ENCODE assay signal across 2 cellular contexts in the genomic region with DNA sequence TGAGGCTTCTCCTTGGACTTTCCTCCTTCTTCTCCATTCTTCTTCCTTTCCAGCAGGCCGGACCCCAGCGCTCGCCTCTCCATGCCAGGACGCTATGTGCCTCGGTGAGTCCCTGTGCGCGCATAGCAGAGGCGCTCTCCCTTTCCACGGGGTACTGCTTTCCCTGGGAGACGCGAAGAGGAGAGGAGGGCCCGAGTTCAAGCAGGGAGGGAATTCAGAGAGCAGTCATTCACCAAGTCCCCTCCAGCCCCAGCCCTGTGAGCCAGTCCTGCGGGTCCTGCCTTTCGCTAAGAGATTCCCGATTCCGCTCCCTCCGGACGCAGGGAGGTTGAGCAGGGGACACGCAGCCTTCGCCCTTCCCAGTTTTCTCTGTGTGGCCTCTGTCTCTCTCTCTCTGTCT.
TF ChIP-seq lines count a peak whose summit lies in the region.

No MANE protein-coding gene starts in this region.

TF ChIP-seq in IMR-90, 13 proteins besides CTCF, POLR2A, EP300 and RAD21:
- TF ChIP-seq RCOR1 (IDR thresholded peaks at IDR 0.05; ENCODE audit: insufficient replicate concordance, low read length) (no peak), MAFK (IDR thresholded peaks at IDR 0.05; ENCODE audit: low read depth, low read length) (no peak), FOS (IDR thresholded peaks at IDR 0.05; ENCODE audit: low read depth, low read length) (no peak), MXI1 (IDR thresholded peaks at IDR 0.05; ENCODE audit: borderline replicate concordance, low read depth, low read length) (no peak)

TF ChIP-seq in GM23338, 12 proteins besides CTCF, POLR2A, EP300 and RAD21:
- TF ChIP-seq ETS1 (IDR thresholded peaks at IDR 0.05) (no peak), EZH2phosphoT487 (IDR thresholded peaks at IDR 0.05; ENCODE audit: unreplicated experiment) (no peak), CREB1 (CRISPR knock-in tag; IDR thresholded peaks at IDR 0.05; ENCODE audit: low read depth) (no peak)
- TF ChIP-seq, protein P1, sequence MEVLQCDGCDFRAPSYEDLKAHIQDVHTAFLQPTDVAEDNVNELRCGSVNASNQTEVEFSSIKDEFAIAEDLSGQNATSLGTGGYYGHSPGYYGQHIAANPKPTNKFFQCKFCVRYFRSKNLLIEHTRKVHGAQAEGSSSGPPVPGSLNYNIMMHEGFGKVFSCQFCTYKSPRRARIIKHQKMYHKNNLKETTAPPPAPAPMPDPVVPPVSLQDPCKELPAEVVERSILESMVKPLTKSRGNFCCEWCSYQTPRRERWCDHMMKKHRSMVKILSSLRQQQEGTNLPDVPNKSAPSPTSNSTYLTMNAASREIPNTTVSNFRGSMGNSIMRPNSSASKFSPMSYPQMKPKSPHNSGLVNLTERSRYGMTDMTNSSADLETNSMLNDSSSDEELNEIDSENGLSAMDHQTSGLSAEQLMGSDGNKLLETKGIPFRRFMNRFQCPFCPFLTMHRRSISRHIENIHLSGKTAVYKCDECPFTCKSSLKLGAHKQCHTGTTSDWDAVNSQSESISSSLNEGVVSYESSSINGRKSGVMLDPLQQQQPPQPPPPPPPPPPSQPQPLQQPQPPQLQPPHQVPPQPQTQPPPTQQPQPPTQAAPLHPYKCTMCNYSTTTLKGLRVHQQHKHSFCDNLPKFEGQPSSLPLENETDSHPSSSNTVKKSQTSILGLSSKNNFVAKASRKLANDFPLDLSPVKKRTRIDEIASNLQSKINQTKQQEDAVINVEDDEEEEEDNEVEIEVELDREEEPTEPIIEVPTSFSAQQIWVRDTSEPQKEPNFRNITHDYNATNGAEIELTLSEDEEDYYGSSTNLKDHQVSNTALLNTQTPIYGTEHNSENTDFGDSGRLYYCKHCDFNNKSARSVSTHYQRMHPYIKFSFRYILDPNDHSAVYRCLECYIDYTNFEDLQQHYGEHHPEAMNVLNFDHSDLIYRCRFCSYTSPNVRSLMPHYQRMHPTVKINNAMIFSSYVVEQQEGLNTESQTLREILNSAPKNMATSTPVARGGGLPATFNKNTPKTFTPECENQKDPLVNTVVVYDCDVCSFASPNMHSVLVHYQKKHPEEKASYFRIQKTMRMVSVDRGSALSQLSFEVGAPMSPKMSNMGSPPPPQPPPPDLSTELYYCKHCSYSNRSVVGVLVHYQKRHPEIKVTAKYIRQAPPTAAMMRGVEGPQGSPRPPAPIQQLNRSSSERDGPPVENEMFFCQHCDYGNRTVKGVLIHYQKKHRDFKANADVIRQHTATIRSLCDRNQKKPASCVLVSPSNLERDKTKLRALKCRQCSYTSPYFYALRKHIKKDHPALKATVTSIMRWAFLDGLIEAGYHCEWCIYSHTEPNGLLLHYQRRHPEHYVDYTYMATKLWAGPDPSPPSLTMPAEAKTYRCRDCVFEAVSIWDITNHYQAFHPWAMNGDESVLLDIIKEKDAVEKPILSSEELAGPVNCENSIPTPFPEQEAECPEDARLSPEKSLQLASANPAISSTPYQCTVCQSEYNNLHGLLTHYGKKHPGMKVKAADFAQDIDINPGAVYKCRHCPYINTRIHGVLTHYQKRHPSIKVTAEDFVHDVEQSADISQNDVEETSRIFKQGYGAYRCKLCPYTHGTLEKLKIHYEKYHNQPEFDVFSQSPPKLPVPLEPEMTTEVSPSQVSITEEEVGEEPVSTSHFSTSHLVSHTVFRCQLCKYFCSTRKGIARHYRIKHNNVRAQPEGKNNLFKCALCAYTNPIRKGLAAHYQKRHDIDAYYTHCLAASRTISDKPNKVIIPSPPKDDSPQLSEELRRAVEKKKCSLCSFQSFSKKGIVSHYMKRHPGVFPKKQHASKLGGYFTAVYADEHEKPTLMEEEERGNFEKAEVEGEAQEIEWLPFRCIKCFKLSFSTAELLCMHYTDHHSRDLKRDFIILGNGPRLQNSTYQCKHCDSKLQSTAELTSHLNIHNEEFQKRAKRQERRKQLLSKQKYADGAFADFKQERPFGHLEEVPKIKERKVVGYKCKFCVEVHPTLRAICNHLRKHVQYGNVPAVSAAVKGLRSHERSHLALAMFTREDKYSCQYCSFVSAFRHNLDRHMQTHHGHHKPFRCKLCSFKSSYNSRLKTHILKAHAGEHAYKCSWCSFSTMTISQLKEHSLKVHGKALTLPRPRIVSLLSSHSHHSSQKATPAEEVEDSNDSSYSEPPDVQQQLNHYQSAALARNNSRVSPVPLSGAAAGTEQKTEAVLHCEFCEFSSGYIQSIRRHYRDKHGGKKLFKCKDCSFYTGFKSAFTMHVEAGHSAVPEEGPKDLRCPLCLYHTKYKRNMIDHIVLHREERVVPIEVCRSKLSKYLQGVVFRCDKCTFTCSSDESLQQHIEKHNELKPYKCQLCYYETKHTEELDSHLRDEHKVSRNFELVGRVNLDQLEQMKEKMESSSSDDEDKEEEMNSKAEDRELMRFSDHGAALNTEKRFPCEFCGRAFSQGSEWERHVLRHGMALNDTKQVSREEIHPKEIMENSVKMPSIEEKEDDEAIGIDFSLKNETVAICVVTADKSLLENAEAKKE (CRISPR knock-in tag; IDR thresholded peaks at IDR 0.05) = no peak
- TF ChIP-seq, protein P2, sequence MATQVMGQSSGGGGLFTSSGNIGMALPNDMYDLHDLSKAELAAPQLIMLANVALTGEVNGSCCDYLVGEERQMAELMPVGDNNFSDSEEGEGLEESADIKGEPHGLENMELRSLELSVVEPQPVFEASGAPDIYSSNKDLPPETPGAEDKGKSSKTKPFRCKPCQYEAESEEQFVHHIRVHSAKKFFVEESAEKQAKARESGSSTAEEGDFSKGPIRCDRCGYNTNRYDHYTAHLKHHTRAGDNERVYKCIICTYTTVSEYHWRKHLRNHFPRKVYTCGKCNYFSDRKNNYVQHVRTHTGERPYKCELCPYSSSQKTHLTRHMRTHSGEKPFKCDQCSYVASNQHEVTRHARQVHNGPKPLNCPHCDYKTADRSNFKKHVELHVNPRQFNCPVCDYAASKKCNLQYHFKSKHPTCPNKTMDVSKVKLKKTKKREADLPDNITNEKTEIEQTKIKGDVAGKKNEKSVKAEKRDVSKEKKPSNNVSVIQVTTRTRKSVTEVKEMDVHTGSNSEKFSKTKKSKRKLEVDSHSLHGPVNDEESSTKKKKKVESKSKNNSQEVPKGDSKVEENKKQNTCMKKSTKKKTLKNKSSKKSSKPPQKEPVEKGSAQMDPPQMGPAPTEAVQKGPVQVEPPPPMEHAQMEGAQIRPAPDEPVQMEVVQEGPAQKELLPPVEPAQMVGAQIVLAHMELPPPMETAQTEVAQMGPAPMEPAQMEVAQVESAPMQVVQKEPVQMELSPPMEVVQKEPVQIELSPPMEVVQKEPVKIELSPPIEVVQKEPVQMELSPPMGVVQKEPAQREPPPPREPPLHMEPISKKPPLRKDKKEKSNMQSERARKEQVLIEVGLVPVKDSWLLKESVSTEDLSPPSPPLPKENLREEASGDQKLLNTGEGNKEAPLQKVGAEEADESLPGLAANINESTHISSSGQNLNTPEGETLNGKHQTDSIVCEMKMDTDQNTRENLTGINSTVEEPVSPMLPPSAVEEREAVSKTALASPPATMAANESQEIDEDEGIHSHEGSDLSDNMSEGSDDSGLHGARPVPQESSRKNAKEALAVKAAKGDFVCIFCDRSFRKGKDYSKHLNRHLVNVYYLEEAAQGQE (IDR thresholded peaks at IDR 0.05; ENCODE audit: unreplicated experiment) = no peak
